ENCODE assay signal across 8 cellular contexts in genomic region chr1:30801826-30802198, GRCh38. TPM values are rescaled to one million over a fixed set of nuclear protein-coding genes. Genes with fewer than 3 reads are reported as not detected.
A peak's percentile ranks its signal among the peaks of the same experiment; 100 is the strongest.
DNase-seq lines count a peak whose midpoint lies in the region; ATAC-seq and TF ChIP-seq lines count a peak whose summit lies in the region.

No MANE protein-coding gene starts in this region.

- no peaks in the 10 kb centered on the region for H3K36me3 Mint-ChIP-seq in activated CD8-positive, alpha-beta memory T cell treated with anti-CD3 and anti-CD28 coated beads, Interleukin-2, amount 10 ng/mL, durations not matched to agents 7 days and 5 days
- H3K36me3 Mint-ChIP-seq in endodermal cell (ENCODE audit: low read depth), result no peaks in the 10 kb centered on the region

- no peak overlapping the region for H3K4me3 Mint-ChIP-seq in activated CD8-positive, alpha-beta memory T cell treated with anti-CD3 and anti-CD28 coated beads, Interleukin-2, amount 10 ng/mL, durations not matched to agents 7 days and 5 days
- no peak overlapping the region for H3K4me3 Mint-ChIP-seq in endodermal cell

- CTCF ChIA-PET in HEK293 (lab: Yijun Ruan, JAX), result interaction anchor here (0.6 to 16.7 kb wide), 55 partner anchors 9 to 996 kb away, joined by 3 to 434 read pairs (median 5); partner anchors contain the start of genes MATN1 and SDC3
- CTCF ChIA-PET in activated CD8-positive, alpha-beta memory T cell treated with anti-CD3 and anti-CD28 coated beads, Interleukin-2, amount 10 ng/mL, durations not matched to agents 7 days and 5 days (lab: Charles Lee), result interaction anchor here (0.6 to 7.6 kb wide), 39 partner anchors 8 to 593 kb away, joined by 3 to 120 read pairs (median 4); partner anchors contain the start of gene SDC3

- peaks cover 5% of the 10 kb centered on the region for H3K4me1 Mint-ChIP-seq in activated CD8-positive, alpha-beta memory T cell treated with anti-CD3 and anti-CD28 coated beads, Interleukin-2, amount 10 ng/mL, durations not matched to agents 7 days and 5 days
- peaks cover 38% of the 10 kb centered on the region for H3K4me1 Mint-ChIP-seq in endodermal cell

- peaks cover 41% of the 10 kb centered on the region for H3K27me3 Mint-ChIP-seq in activated CD8-positive, alpha-beta memory T cell treated with anti-CD3 and anti-CD28 coated beads, Interleukin-2, amount 10 ng/mL, durations not matched to agents 7 days and 5 days
- H3K27me3 Mint-ChIP-seq in endodermal cell (ENCODE audit: insufficient read depth), result peaks cover 3% of the 10 kb centered on the region

- no peak overlapping the region for H3K9ac ChIP-seq in endodermal cell (ENCODE audit: extremely low read depth, low read length, poor library complexity, severe bottlenecking)

- no peak overlapping the region for H3K4me3 ChIP-seq in HEK293 (ENCODE audit: low read depth, low read length)
- no peak overlapping the region for H3K4me3 ChIP-seq in endodermal cell (ENCODE audit: low read length)

- 6 to 7% methylated on average over 18 of the region's 18 CpGs for WGBS in endodermal cell (ENCODE audit: insufficient coverage in 1 of 2, insufficient read length in 1 of 2), 2 experiments

- no peak overlapping the region for H3K27ac ChIP-seq in HEK293 (ENCODE audit: extremely low read depth, low read depth, low read length)
- H3K27ac ChIP-seq in endodermal cell (ENCODE audit: low read depth, low read length), result no peak overlapping the region

- POLR2A ChIA-PET in HEK293 (lab: Yijun Ruan, JAX), result interaction anchor here (0.7 to 2.2 kb wide), 6 partner anchors 22 to 132 kb away, joined by 3 to 6 read pairs (median 4); partner anchors contain the start of gene SDC3

- DNase-seq in AML-193 (lab: John Stamatoyannopoulos, UW), result peak; percentile 36 to 42
- peak; percentile 41 for DNase-seq in NOMO-1 treated with dmso at 0.1 percent for 144 hours (lab: John Stamatoyannopoulos, UW; ENCODE audit: unreplicated experiment)
- DNase-seq in activated CD8-positive, alpha-beta memory T cell treated with anti-CD3 and anti-CD28 coated beads, Interleukin-2, amount 10 ng/mL, durations not matched to agents 7 days and 5 days, result peak; percentile 83
- DNase-seq in endodermal cell, result peak; percentile 97
- peak; percentile 88 for DNase-seq in midbrain (lab: John Stamatoyannopoulos, UW)
- peak; percentile 70 to 79 for DNase-seq in stimulated activated CD8-positive, alpha-beta memory T cell treated with anti-CD3 and anti-CD28 coated beads, Interleukin-2, amount 100 ng/mL, for 48 hours (ENCODE audit: low read depth in 2 of 2)

- H3K27me3 ChIP-seq in endodermal cell (ENCODE audit: control insufficient read depth, insufficient read depth, low read length, poor library complexity, severe bottlenecking), result peaks cover 9% of the 10 kb centered on the region

- H3K36me3 ChIP-seq in HEK293 (ENCODE audit: control insufficient read depth in 2 of 2, insufficient read depth in 1 of 2, low read length in 2 of 2) (no peaks in the 10 kb centered on the region), endodermal cell (ENCODE audit: control insufficient read depth, insufficient read depth, low read length) (no peaks in the 10 kb centered on the region)

- H3K9me3 ChIP-seq in HEK293 (ENCODE audit: control insufficient read depth, insufficient read depth, low read depth, low read length) (no peaks in the 10 kb centered on the region), endodermal cell (ENCODE audit: control insufficient read depth, low read length) (no peaks in the 10 kb centered on the region)

- peak; percentile 70 for ATAC-seq in activated CD8-positive, alpha-beta memory T cell treated with anti-CD3 and anti-CD28 coated beads, Interleukin-2, amount 10 ng/mL, durations not matched to agents 7 days and 5 days
- no peak for ATAC-seq in GM21528 (IDR thresholded peaks at IDR 0.05; ENCODE audit: low FRiP score, unreplicated experiment)

- H3K9me3 Mint-ChIP-seq in activated CD8-positive, alpha-beta memory T cell treated with anti-CD3 and anti-CD28 coated beads, Interleukin-2, amount 10 ng/mL, durations not matched to agents 7 days and 5 days (ENCODE audit: low read depth), result no peaks in the 10 kb centered on the region
- H3K9me3 Mint-ChIP-seq in endodermal cell, result no peaks in the 10 kb centered on the region

- no peaks in the 10 kb centered on the region for H3K4me1 ChIP-seq in HEK293 (ENCODE audit: control insufficient read depth, insufficient read depth, low read length)
- peaks cover 9% of the 10 kb centered on the region for H3K4me1 ChIP-seq in endodermal cell (ENCODE audit: control insufficient read depth, insufficient read depth, low read length)

- no peak overlapping the region for H3K27ac Mint-ChIP-seq in activated CD8-positive, alpha-beta memory T cell treated with anti-CD3 and anti-CD28 coated beads, Interleukin-2, amount 10 ng/mL, durations not matched to agents 7 days and 5 days
- no peak overlapping the region for H3K27ac Mint-ChIP-seq in endodermal cell

- peak; percentile 88 for TF ChIP-seq CTCF in HEK293 (tag by site-specific recombination; IDR thresholded peaks at IDR 0.05)
- peak; percentile 97 for TF ChIP-seq CTCF in endodermal cell (conservative IDR thresholded peaks at IDR 0.05)

TF ChIP-seq in HEK293, 187 proteins besides CTCF, POLR2A, EP300 and RAD21:
- 0 out of 2 replicates have a peak, but pooled peaks have one; percentile 1 for TF ChIP-seq PATZ1 (tag by site-specific recombination; IDR thresholded peaks at IDR 0.05)
- TF ChIP-seq, protein P1, sequence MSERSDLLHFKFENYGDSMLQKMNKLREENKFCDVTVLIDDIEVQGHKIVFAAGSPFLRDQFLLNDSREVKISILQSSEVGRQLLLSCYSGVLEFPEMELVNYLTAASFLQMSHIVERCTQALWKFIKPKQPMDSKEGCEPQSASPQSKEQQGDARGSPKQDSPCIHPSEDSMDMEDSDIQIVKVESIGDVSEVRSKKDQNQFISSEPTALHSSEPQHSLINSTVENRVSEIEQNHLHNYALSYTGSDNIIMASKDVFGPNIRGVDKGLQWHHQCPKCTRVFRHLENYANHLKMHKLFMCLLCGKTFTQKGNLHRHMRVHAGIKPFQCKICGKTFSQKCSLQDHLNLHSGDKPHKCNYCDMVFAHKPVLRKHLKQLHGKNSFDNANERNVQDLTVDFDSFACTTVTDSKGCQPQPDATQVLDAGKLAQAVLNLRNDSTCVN (tag by site-specific recombination; optimal IDR thresholded peaks at IDR 0.05), result no peak
- no peak; the same call in 1 of the 2 replicates for TF ChIP-seq ZBTB17 (tag by site-specific recombination; IDR thresholded peaks at IDR 0.05)
- TF ChIP-seq, protein P2, sequence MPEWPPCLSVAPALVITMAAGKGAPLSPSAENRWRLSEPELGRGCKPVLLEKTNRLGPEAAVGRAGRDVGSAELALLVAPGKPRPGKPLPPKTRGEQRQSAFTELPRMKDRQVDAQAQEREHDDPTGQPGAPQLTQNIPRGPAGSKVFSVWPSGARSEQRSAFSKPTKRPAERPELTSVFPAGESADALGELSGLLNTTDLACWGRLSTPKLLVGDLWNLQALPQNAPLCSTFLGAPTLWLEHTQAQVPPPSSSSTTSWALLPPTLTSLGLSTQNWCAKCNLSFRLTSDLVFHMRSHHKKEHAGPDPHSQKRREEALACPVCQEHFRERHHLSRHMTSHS (tag by site-specific recombination; IDR thresholded peaks at IDR 0.05), result no peak
- TF ChIP-seq ZNF654 (tag by site-specific recombination; IDR thresholded peaks at IDR 0.05; ENCODE audit: low read depth), result peak; percentile 95
- TF ChIP-seq TRIM28 (IDR thresholded peaks at IDR 0.05; ENCODE audit: borderline replicate concordance, low read length), result peak; percentile 90
- TF ChIP-seq ZBTB8A (tag by site-specific recombination; IDR thresholded peaks at IDR 0.05), result peak; percentile 41; the same call in 1 of the 2 replicates
- peak; percentile 50; the same call in 1 of the 2 replicates for TF ChIP-seq ZSCAN30 (tag by site-specific recombination; IDR thresholded peaks at IDR 0.05)
- TF ChIP-seq ZNF660 (tag by site-specific recombination; IDR thresholded peaks at IDR 0.05), result peak; percentile 77
- TF ChIP-seq ZBTB48 (tag by site-specific recombination; IDR thresholded peaks at IDR 0.05), result 0 out of 2 replicates have a peak, but pooled peaks have one; percentile 11
- peak; percentile 28; the same call in 1 of the 2 replicates for TF ChIP-seq IKZF3 (tag by site-specific recombination; IDR thresholded peaks at IDR 0.05)

RNA-seq across cellular contexts. Expression of gene LAPTM5, which starts 44.2 kb away (rescaled TPM):
- total RNA-seq in activated CD8-positive, alpha-beta memory T cell treated with anti-CD3 and anti-CD28 coated beads, Interleukin-2, amount 10 ng/mL, durations not matched to agents 7 days and 5 days, result 100 to 1,000 TPM; 326 to 386 TPM
- total RNA-seq in endodermal cell, result not detected
- 0.93 TPM for polyA plus RNA-seq in endodermal cell (2013, experiment 1 of 2)
- polyA plus RNA-seq in endodermal cell (2013, experiment 2 of 2), result 0.58 TPM

Comparison
In these comparisons a context has a peak if more than half of its experiments do, and no peak if none do; other contexts are left out.
1. DNase-seq: peak in every context shown above with its lines; median percentile 97 in endodermal cell; 88 in midbrain; 83 in activated CD8-positive, alpha-beta memory T cell treated with anti-CD3 and anti-CD28 coated beads, Interleukin-2, amount 10 ng/mL, durations not matched to agents 7 days and 5 days; 74 in stimulated activated CD8-positive, alpha-beta memory T cell treated with anti-CD3 and anti-CD28 coated beads, Interleukin-2, amount 100 ng/mL, for 48 hours; 41 in NOMO-1 treated with dmso at 0.1 percent for 144 hours; 39 in AML-193.
2. RNA of gene LAPTM5, which starts 44.2 kb away (total RNA-seq): 326 to 386 TPM in activated CD8-positive, alpha-beta memory T cell treated with anti-CD3 and anti-CD28 coated beads, Interleukin-2, amount 10 ng/mL, durations not matched to agents 7 days and 5 days; not detected in endodermal cell; every median in the first group is over 100 times any median in the second.